29 cellular contexts compared by ENCODE assay signal in the genomic region with DNA sequence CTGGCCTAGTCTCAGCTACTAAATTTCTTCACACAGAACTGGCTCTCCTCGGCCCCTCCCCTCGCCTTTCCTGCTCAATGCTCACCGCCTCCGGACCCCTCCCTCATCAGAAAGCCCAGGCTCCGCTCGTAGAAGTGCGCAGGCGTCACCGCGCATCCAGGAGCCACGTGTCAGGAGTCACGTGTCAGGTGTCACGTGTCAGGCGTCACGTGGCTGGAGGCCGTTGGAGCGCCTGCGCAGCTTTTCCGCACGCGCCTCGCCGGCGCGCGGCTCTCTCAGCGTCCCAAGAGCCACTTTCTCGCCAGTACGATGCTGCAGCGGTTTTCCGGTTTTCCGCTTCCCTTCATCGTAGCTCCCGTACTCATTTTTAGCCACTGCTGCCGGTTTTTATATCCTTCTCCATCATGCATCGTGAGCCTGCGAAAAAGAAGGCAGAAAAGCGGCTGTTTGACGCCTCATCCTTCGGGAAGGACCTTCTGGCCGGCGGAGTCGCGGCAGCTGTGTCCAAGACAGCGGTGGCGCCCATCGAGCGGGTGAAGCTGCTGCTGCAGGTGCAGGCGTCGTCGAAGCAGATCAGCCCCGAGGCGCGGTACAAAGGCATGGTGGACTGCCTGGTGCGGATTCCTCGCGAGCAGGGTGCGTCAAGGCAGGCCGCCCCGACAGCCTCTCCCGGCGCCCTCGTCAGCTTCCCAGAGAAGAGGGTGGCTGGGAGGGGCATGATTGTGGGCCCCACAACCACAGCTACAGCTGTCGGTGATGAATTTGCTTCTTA. TPM values are rescaled to one million over a fixed set of nuclear protein-coding genes. Genes with fewer than 3 reads are reported as not detected.
DNase-seq lines count a peak whose midpoint lies in the region; ATAC-seq, FAIRE-seq and TF ChIP-seq lines count a peak whose summit lies in the region.
"Had no signal": no experiment of that assay in that cellular context is flagged by ENCODE, and none has a peak within 500 bp of the region (broad histone marks: within the 10 kb centered on the region; RNA-seq: fewer than 3 reads in every experiment).

A gene (plus strand): TSS at position 259 of the 772 bp plus-strand sequence. CDS start 146 bp downstream, at position 405.

- intact Hi-C loops in K562 (cut with micrococcal nuclease), result loop anchor here (10.0 kb wide), 1 partner anchor 324 kb away; no protein-coding TSS in a partner anchor
- intact Hi-C loops in upper lobe of right lung (cut with DNase I), result loop anchor here (5.0 kb wide), 1 partner anchor 123 kb away; no protein-coding TSS in a partner anchor

- H3K4me1 ChIP-seq in K562 (replicated peaks in 1 of 2; ENCODE audit: control insufficient read depth in 2 of 2, insufficient read depth in 2 of 2, low read length in 2 of 2) (no peaks in the 10 kb centered on the region; a peak in 1 of 5 replicates), mesenchymal stem cell (ENCODE audit: control insufficient read depth, insufficient read depth, low read depth, low read length) (peaks cover 3% of the 10 kb centered on the region), upper lobe of right lung (no peaks in the 10 kb centered on the region)
- H3K4me1 ChIP-seq: A549; BLaER1 treated with 17β-estradiol and CSF1 and Interleukin-3, amounts not matched to agents 10 nM and 100 nM had no signal

- no peak within 1 kb of the TSS for H3K23ac ChIP-seq in mesenchymal stem cell (ENCODE audit: low read length in 2 of 2)

- no peaks in the 10 kb centered on the region for H4K20me1 ChIP-seq in K562 (replicated peaks; ENCODE audit: control insufficient read depth, insufficient read depth, low read length)
- H4K20me1 ChIP-seq: BLaER1 treated with 17β-estradiol and CSF1 and Interleukin-3, amounts not matched to agents 10 nM and 100 nM had no signal

- peak within 1 kb of the TSS; percentile 39 for H4K91ac ChIP-seq in mesenchymal stem cell (ENCODE audit: low read length)

- H3K9me1 ChIP-seq in K562 (ENCODE audit: control insufficient read depth, insufficient read depth, low read length), result no peaks in the 10 kb centered on the region

- WGBS in K562 (ENCODE audit: insufficient coverage, low coverage, missing lambda C conversion rate), result 73% methylated on average over 34 of the region's 64 CpGs
- WGBS in mesenchymal stem cell, result 95% methylated on average over 61 of the region's 64 CpGs

- no peak within 1 kb of the TSS for H2BK120ac ChIP-seq in mesenchymal stem cell (ENCODE audit: low read depth, low read length)

- no peak for TF ChIP-seq RAD21 in K562 (CRISPR knock-in tag; conservative IDR thresholded peaks at IDR 0.05 in 1 of 2, IDR thresholded peaks at IDR 0.05 in 1 of 2)

- no peak within 1 kb of the TSS for H4K8ac ChIP-seq in mesenchymal stem cell (ENCODE audit: low read length)

- no peak within 1 kb of the TSS for H2BK12ac ChIP-seq in mesenchymal stem cell (ENCODE audit: low read length in 2 of 2)

- no peaks in the 10 kb centered on the region for H3K9me3 ChIP-seq in K562 (replicated peaks; ENCODE audit: control insufficient read depth, insufficient read depth, low read depth, low read length)
- H3K9me3 ChIP-seq in mesenchymal stem cell (ENCODE audit: control insufficient read depth, low read length), result no peaks in the 10 kb centered on the region
- no peaks in the 10 kb centered on the region for H3K9me3 ChIP-seq in upper lobe of right lung
- H3K9me3 ChIP-seq: A549, HAP-1 had no signal

- H2AFZ ChIP-seq in K562 (ENCODE audit: low read depth, low read length), result no peak within 1 kb of the TSS
- H2AFZ ChIP-seq in mesenchymal stem cell (ENCODE audit: low read depth, low read length), result no peak within 1 kb of the TSS

- H3K4me2 ChIP-seq in K562 (ENCODE audit: insufficient read depth, low read length), result no peak within 1 kb of the TSS
- no peak within 1 kb of the TSS for H3K4me2 ChIP-seq in mesenchymal stem cell (ENCODE audit: low read length, poor library complexity, severe bottlenecking)
- H3K4me2 ChIP-seq: A549; BLaER1 treated with 17β-estradiol and CSF1 and Interleukin-3, amounts not matched to agents 10 nM and 100 nM had no signal

- H3K9ac ChIP-seq in K562 (ENCODE audit: insufficient read depth in 1 of 2, low read depth in 2 of 2, low read length in 2 of 2) (no peak within 1 kb of the TSS), mesenchymal stem cell (ENCODE audit: low read length) (no peak within 1 kb of the TSS)
- H3K9ac ChIP-seq: BLaER1 treated with 17β-estradiol and CSF1 and Interleukin-3, amounts not matched to agents 10 nM and 100 nM had no signal

- CTCF ChIA-PET in K562 (lab: Yijun Ruan, JAX; ENCODE audit: low intra/inter-chr PET ratio), result interaction anchor here (0.6 to 1.9 kb wide), 2 partner anchors 125 to 128 kb away, joined by 4 to 9 read pairs; no protein-coding TSS in a partner anchor

- no peak for TF ChIP-seq POLR2A in K562 (conservative IDR thresholded peaks at IDR 0.05)

- no peak for FAIRE-seq in K562 (lab: Jason Lieb, UNC)
- FAIRE-seq: A549, GM18507 had no signal

- peak within 1 kb of the TSS in 1 of 2 experiments; percentile 28 for H3K14ac ChIP-seq in mesenchymal stem cell (ENCODE audit: low read length in 2 of 2)

- H3K79me1 ChIP-seq in mesenchymal stem cell (replicated peaks; ENCODE audit: low read length, poor library complexity, severe bottlenecking), result no peaks in the 10 kb centered on the region

- ATAC-seq in K562, result no peak
- peak; percentile 16 for ATAC-seq in upper lobe of right lung
- ATAC-seq: A549, Panc1 had no signal

- H3K27me3 ChIP-seq in H7 (ENCODE audit: control insufficient read depth, insufficient read depth, low read length), result no peaks in the 10 kb centered on the region
- H3K27me3 ChIP-seq in K562 (ENCODE audit: control insufficient read depth in 2 of 2, insufficient read depth in 2 of 2, low read length in 2 of 2), result no peaks in the 10 kb centered on the region
- no peaks in the 10 kb centered on the region for H3K27me3 ChIP-seq in mesenchymal stem cell (ENCODE audit: control insufficient read depth in 1 of 2, insufficient read depth in 1 of 2, low read length in 2 of 2)
- H3K27me3 ChIP-seq in upper lobe of right lung, result no peaks in the 10 kb centered on the region
- H3K27me3 ChIP-seq: BLaER1 treated with 17β-estradiol and CSF1 and Interleukin-3, amounts not matched to agents 10 nM and 100 nM had no signal

- H3K27ac ChIP-seq in K562 (ENCODE audit: extremely low read depth, low read depth, low read length) (no peak within 1 kb of the TSS), mesenchymal stem cell (ENCODE audit: low read length, poor library complexity, severe bottlenecking) (no peak within 1 kb of the TSS), upper lobe of right lung (no peak within 1 kb of the TSS)
- H3K27ac ChIP-seq: A549; BLaER1 treated with 17β-estradiol and CSF1 and Interleukin-3, amounts not matched to agents 10 nM and 100 nM; RWPE1 had no signal

- peak; percentile 23 for DNase-seq in H7
- DNase-seq in K562 (ENCODE audit: extremely low read depth in 1 of 4, low spot score in 3 of 4), result no peak
- no peak for DNase-seq in mesenchymal stem cell
- DNase-seq in upper lobe of right lung, result peak; percentile 64
- DNase-seq in stimulated activated CD4-positive, alpha-beta T cell treated with anti-CD3 and anti-CD28 coated beads, Interleukin-12 subunit alpha, Interleukin-12 subunit beta, amount 100 ng/mL, for 4 hours, result no peak
- no peak for DNase-seq in NCI-H2107 (lab: John Stamatoyannopoulos, UW)
- DNase-seq in NCI-H510A treated with DMSO at 0.1 percent for 48 hours (lab: John Stamatoyannopoulos, UW), result no peak
- DNase-seq: AML-193; CD4-positive, alpha-beta T cell; DMS53; HFFc6; Kasumi-1; MV-4-11; NCI-H1105; NCI-H1436 treated with DMSO at 0.1 percent for 48 hours; NCI-H187 treated with DMSO at 0.1 percent for 48 hours; NCI-H446 treated with DMSO at 0.1 percent for 48 hours; NCI-H526 treated with DMSO at 0.1 percent for 48 hours; SHP77 treated with DMSO at 0.1 percent for 48 hours had no signal

- no peak within 1 kb of the TSS for H2AK5ac ChIP-seq in mesenchymal stem cell (ENCODE audit: low read length, severe bottlenecking)

- H3K79me2 ChIP-seq in K562 (ENCODE audit: control insufficient read depth, insufficient read depth, low read length), result no peaks in the 10 kb centered on the region

- no peak within 1 kb of the TSS for H3K4ac ChIP-seq in mesenchymal stem cell (ENCODE audit: low read depth in 1 of 2, low read length in 2 of 2)

- no TSS peak for BruUV-seq in K562 (replicated peaks; lab: Mats Ljungman, UMichigan)

- TF ChIP-seq EP300 in K562 (IDR thresholded peaks at IDR 0.05; ENCODE audit: low read length), result no peak

- no peak within 1 kb of the TSS for H2BK5ac ChIP-seq in mesenchymal stem cell (ENCODE audit: low read depth, low read length, poor library complexity, severe bottlenecking)

- H3K4me3 ChIP-seq in H7 (ENCODE audit: insufficient read depth, low read depth, low read length) (no peak within 1 kb of the TSS), K562 (no peak within 1 kb of the TSS), mesenchymal stem cell (ENCODE audit: insufficient read depth in 1 of 2, low read depth in 1 of 2, low read length in 2 of 2) (no peak within 1 kb of the TSS), upper lobe of right lung (no peak within 1 kb of the TSS)
- H3K4me3 ChIP-seq: A549; BLaER1 treated with 17β-estradiol and CSF1 and Interleukin-3, amounts not matched to agents 10 nM and 100 nM; HAP-1 had no signal

- H3K36me3 ChIP-seq in H7 (replicated peaks; ENCODE audit: control insufficient read depth, insufficient read depth, low read length), result no peaks in the 10 kb centered on the region
- no peaks in the 10 kb centered on the region for H3K36me3 ChIP-seq in K562 (ENCODE audit: control insufficient read depth, insufficient read depth, low read length)
- H3K36me3 ChIP-seq in mesenchymal stem cell (ENCODE audit: control insufficient read depth in 1 of 2, insufficient read depth in 2 of 2, low read depth in 1 of 2, low read length in 2 of 2), result peaks cover 0 to 8% of the 10 kb centered on the region in 2 experiments
- no peaks in the 10 kb centered on the region for H3K36me3 ChIP-seq in upper lobe of right lung
- H3K36me3 ChIP-seq: BLaER1 treated with 17β-estradiol and CSF1 and Interleukin-3, amounts not matched to agents 10 nM and 100 nM; HAP-1 had no signal

- H2BK15ac ChIP-seq in mesenchymal stem cell (ENCODE audit: low read depth, poor library complexity, severe bottlenecking), result peak within 1 kb of the TSS; percentile 7

- H3K18ac ChIP-seq in mesenchymal stem cell (ENCODE audit: low read depth in 1 of 2, low read length in 2 of 2), result no peak within 1 kb of the TSS

- in situ Hi-C loops in K562 (cut with MboI), result no loop called here

- TF ChIP-seq CTCF in K562 (IDR thresholded peaks at IDR 0.05 in 2 of 3, conservative IDR thresholded peaks at IDR 0.05 in 1 of 3; ENCODE audit: insufficient read depth in 2 of 3, low read depth in 1 of 3, low read length in 3 of 3) (no peak), upper lobe of right lung (IDR thresholded peaks at IDR 0.05) (no peak)

- POLR2A ChIA-PET in K562 (lab: Yijun Ruan, JAX), result no interaction called here

RNA-seq across cellular contexts. Expression of the gene that starts here (rescaled TPM):
- total RNA-seq in H7 (2014; rRNA removed; shearing (Covaris generic)), result 0.07 TPM in 1 of 2 replicates, not detected in the other
- not detected in 2 replicates for total RNA-seq in K562 (2011; cell fraction: chromatin; rRNA removed; ENCODE audit: low replicate concordance)
- not detected in 2 replicates for total RNA-seq in K562 (2011; cell fraction: nucleolus; rRNA removed)
- not detected in 2 replicates for total RNA-seq in K562 (2011; cell fraction: nucleoplasm; rRNA removed)
- not detected in 2 replicates for total RNA-seq in K562 (2014; rRNA removed)
- not detected in 2 replicates for total RNA-seq in K562 (2014; rRNA removed; fragmentation: Illumina TruSeq; extraction: Trizol)
- total RNA-seq in K562 (2015; rRNA removed; fragmentation: Illumina TruSeq; extraction: Trizol), result not detected in 2 replicates
- not detected in 2 replicates for total RNA-seq in K562 (2021)
- not detected in 2 replicates for polyA plus RNA-seq in K562 (2011; rRNA removed)
- polyA plus RNA-seq in K562 (2011; cell fraction: cytosol; rRNA removed), result not detected in 2 replicates
- polyA plus RNA-seq in K562 (2011; cell fraction: nucleus; rRNA removed), result not detected in 2 replicates
- polyA plus RNA-seq in K562 (2012), result not detected in 2 replicates
- polyA plus RNA-seq in K562 (2014; fragmentation: Illumina TruSeq; extraction: Trizol), result not detected in 2 replicates
- not detected for polyA plus RNA-seq in K562 (2014; fragmentation: Nextera tagmentation; extraction: Ambion mirVana)
- polyA plus RNA-seq in K562 (2014; rRNA removed), result 0.07 TPM in 1 of 2 replicates, not detected in the other
- not detected in 2 replicates for polyA minus RNA-seq in K562 (2011; rRNA and poly(A)+ RNA removed)
- polyA minus RNA-seq in K562 (2011; cell fraction: cytosol; rRNA and poly(A)+ RNA removed), result not detected in 2 replicates
- polyA minus RNA-seq in K562 (2011; cell fraction: nucleus; rRNA and poly(A)+ RNA removed), result not detected in 2 replicates
- not detected for polyA plus RNA-seq in mesenchymal stem cell (2013, experiment 1 of 2)
- not detected for polyA plus RNA-seq in mesenchymal stem cell (2013, experiment 2 of 2)
- total RNA-seq in upper lobe of right lung, result not detected
- total RNA-seq: CD4-positive, alpha-beta T cell; Daoy; G401; HFFc6; HT-29; M059J had no signal
- polyA plus RNA-seq: A549 had no signal

Comparison
In these comparisons a context has a peak if more than half of its experiments do, and no peak if none do; other contexts are left out.
1. Peak in DNase-seq in H7; RNA of the gene not detected or under 1 TPM.
2. Peak in DNase-seq and ATAC-seq in upper lobe of right lung; RNA of the gene not detected or under 1 TPM.